ENCODE assay signal across 26 cellular contexts in the genomic region with DNA sequence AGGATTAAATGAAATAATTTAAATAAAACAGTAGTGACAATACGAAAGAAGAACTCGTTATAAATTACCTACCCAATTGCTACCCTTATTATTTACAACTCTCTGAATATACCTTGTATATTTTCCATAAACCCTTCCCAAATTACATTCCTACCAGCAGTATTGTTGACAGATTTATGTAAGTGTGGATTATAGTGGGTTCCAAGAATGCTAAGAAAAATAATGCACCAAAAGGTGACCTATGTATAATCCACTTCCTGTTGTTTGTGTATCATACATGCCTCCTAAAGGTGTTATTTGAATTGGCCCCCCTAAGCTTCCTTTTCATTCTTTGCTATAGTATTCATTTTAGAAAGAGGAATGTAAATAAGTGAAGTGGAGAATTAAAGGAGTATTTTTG. TPM values are rescaled to one million over a fixed set of nuclear protein-coding genes. Genes with fewer than 3 reads are reported as not detected.
DNase-seq lines count a peak whose midpoint lies in the region; ATAC-seq, FAIRE-seq and TF ChIP-seq lines count a peak whose summit lies in the region.
"Had no signal": no experiment of that assay in that cellular context is flagged by ENCODE, and none has a peak within 500 bp of the region (broad histone marks: within the 10 kb centered on the region; RNA-seq: fewer than 3 reads in every experiment).

No MANE protein-coding gene starts in this region.

- ATAC-seq in gastroesophageal sphincter (no peak), HG03280 (IDR thresholded peaks at IDR 0.05; ENCODE audit: unreplicated experiment) (no peak)
- ATAC-seq: GM12878 had no signal

- H3K79me2 ChIP-seq in endothelial cell of umbilical vein (ENCODE audit: control insufficient read depth, insufficient read depth, low read length) = no peaks in the 10 kb centered on the region

- no peak for TF ChIP-seq EP300 in gastroesophageal sphincter (IDR thresholded peaks at IDR 0.05)

- H3K4me3 ChIP-seq in endothelial cell of umbilical vein (replicated peaks in 1 of 3; ENCODE audit: insufficient read depth in 1 of 3, low read depth in 1 of 3, low read length in 3 of 3) = no peak overlapping the region
- no peak overlapping the region for H3K4me3 ChIP-seq in gastroesophageal sphincter
- H3K4me3 ChIP-seq: BLaER1, GM12878 had no signal

- intact Hi-C loops in endothelial cell of umbilical vein (cut with micrococcal nuclease) = no loop called here

- H3K4me1 ChIP-seq in endothelial cell of umbilical vein (ENCODE audit: control insufficient read depth, extremely low read depth, insufficient read depth, low read length) (peaks cover 5% of the 10 kb centered on the region), gastroesophageal sphincter (no peaks in the 10 kb centered on the region)
- H3K4me1 ChIP-seq: BE2C, BLaER1 had no signal

- POLR2A ChIA-PET in endothelial cell of umbilical vein (lab: Charles Lee) = no interaction called here

- H3K9me3 ChIP-seq in endothelial cell of umbilical vein (replicated peaks; ENCODE audit: control insufficient read depth, insufficient read depth, low read length) (no peaks in the 10 kb centered on the region), gastroesophageal sphincter (no peaks in the 10 kb centered on the region)
- H3K9me3 ChIP-seq: BE2C, BLaER1 had no signal

- H3K4me2 ChIP-seq in endothelial cell of umbilical vein (ENCODE audit: insufficient read depth, low read length) = no peak overlapping the region
- H3K4me2 ChIP-seq: BLaER1 had no signal

- H3K27ac ChIP-seq in endothelial cell of umbilical vein (ENCODE audit: insufficient read depth, low read depth, low read length) (no peak overlapping the region), gastroesophageal sphincter (no peak overlapping the region)
- H3K27ac ChIP-seq: BLaER1 had no signal

- CTCF ChIA-PET in endothelial cell of umbilical vein (lab: Charles Lee) = interaction anchor here (1.1 to 1.9 kb wide), 2 partner anchors 28 to 93 kb away, joined by 4 to 5 read pairs; no protein-coding TSS in a partner anchor

- no peak overlapping the region for H2AFZ ChIP-seq in endothelial cell of umbilical vein (ENCODE audit: low read depth, low read length)

- FAIRE-seq in endothelial cell of umbilical vein (lab: Jason Lieb, UNC) = peak; percentile 55
- FAIRE-seq: A204.1, GM12878, GM12892, GM18507 had no signal

- H3K9me1 ChIP-seq in endothelial cell of umbilical vein (replicated peaks; ENCODE audit: control insufficient read depth, extremely low read depth, insufficient read depth, low read length) = no peaks in the 10 kb centered on the region

- H4K20me1 ChIP-seq in endothelial cell of umbilical vein (replicated peaks; ENCODE audit: control insufficient read depth, extremely low read depth, insufficient read depth, low read length) = no peaks in the 10 kb centered on the region
- H4K20me1 ChIP-seq: BLaER1 had no signal

- dilution Hi-C loops in endothelial cell of umbilical vein (cut with MboI; ENCODE audit: extremely low pct_ligation_motif_present, low sequenced_read_pairs) = no loop called here

- TF ChIP-seq CTCF in endothelial cell of umbilical vein (IDR thresholded peaks at IDR 0.05; ENCODE audit: extremely low read depth in 1 of 2, insufficient read depth in 1 of 2, low read depth in 1 of 2, low read length in 2 of 2) (no peak), gastroesophageal sphincter (IDR thresholded peaks at IDR 0.05) (no peak)

- H3K36me3 ChIP-seq in endothelial cell of umbilical vein (ENCODE audit: control insufficient read depth in 2 of 2, extremely low read depth in 1 of 2, insufficient read depth in 2 of 2, low read length in 2 of 2) (no peaks in the 10 kb centered on the region), gastroesophageal sphincter (no peaks in the 10 kb centered on the region)
- H3K36me3 ChIP-seq: BE2C, BLaER1 had no signal

- no TSS peak for BruUV-seq in endothelial cell of umbilical vein (replicated peaks; lab: Mats Ljungman, UMichigan)

- WGBS in gastroesophageal sphincter (ENCODE audit: low coverage in 1 of 2), 2 donors = 95 to 100% methylated on average over 1 to 2 of the region's 2 CpGs

- no peak overlapping the region for H3K9ac ChIP-seq in endothelial cell of umbilical vein (replicated peaks; ENCODE audit: extremely low read depth, insufficient read depth, low read length)
- H3K9ac ChIP-seq: BLaER1 had no signal

- DNase-seq in dermis blood vessel endothelial cell (peak; percentile 27), endothelial cell of umbilical vein (ENCODE audit: low read depth, low spot score) (peak; percentile 37), SIG-M5 (lab: John Stamatoyannopoulos, UW) (no peak)
- DNase-seq: 8988T; ACHN; BE2C; C1 segment of cervical spinal cord; CD4-positive, alpha-beta memory T cell; CD4-positive, CD25-positive, alpha-beta regulatory T cell; CD8-positive, alpha-beta memory T cell; COR-L47; DMS 273 treated with DMSO at 0.1 percent for 48 hours; DMS153; DMS53; DMS79; DND-41; EL; GDM1 had no signal

- no peaks in the 10 kb centered on the region for H3K27me3 ChIP-seq in endothelial cell of umbilical vein (ENCODE audit: control insufficient read depth in 2 of 2, insufficient read depth in 2 of 2, low read length in 2 of 2)
- H3K27me3 ChIP-seq in gastroesophageal sphincter = no peaks in the 10 kb centered on the region
- H3K27me3 ChIP-seq: BE2C, BLaER1 had no signal

- TF ChIP-seq POLR2A in endothelial cell of umbilical vein (IDR thresholded peaks at IDR 0.05; ENCODE audit: low read depth, low read length) (no peak), gastroesophageal sphincter (IDR thresholded peaks at IDR 0.05) (no peak)

TF ChIP-seq in endothelial cell of umbilical vein, 7 proteins besides CTCF, POLR2A, EP300 and RAD21:
- no peak for TF ChIP-seq FOS (IDR thresholded peaks at IDR 0.05; ENCODE audit: borderline replicate concordance, insufficient read depth, low read length)

RNA-seq across cellular contexts. Expression of a gene that starts 33.2 kb away (rescaled TPM):
- total RNA-seq in dermis blood vessel endothelial cell (66.5 and 87.5 TPM in 2 replicates), endothelial cell of umbilical vein (10.7 and 12.2 TPM in 2 replicates), gastroesophageal sphincter (10 to 100 TPM in 1 of 4 donors, 1 to 10 TPM in 2, under 1 TPM in 1; 0.54 to 10.6 (median 4.4) TPM)
- 2.2 and 3.2 TPM in 2 replicates for polyA plus RNA-seq in endothelial cell of umbilical vein
- 1.8 and 2.4 TPM in 2 replicates for polyA plus RNA-seq in endothelial cell of umbilical vein (2011; cell fraction: cytosol; rRNA removed)
- 1.4 and 1.7 TPM in 2 replicates for polyA plus RNA-seq in endothelial cell of umbilical vein (2011; cell fraction: nucleus; rRNA removed)
- 6.4 and 10.0 TPM in 2 replicates for polyA plus RNA-seq in endothelial cell of umbilical vein (2012)
- polyA minus RNA-seq in endothelial cell of umbilical vein = 4.5 and 8.7 TPM in 2 replicates
- polyA minus RNA-seq in endothelial cell of umbilical vein (2011; cell fraction: cytosol; rRNA and poly(A)+ RNA removed) = 27.5 TPM
- polyA minus RNA-seq in endothelial cell of umbilical vein (2011; cell fraction: nucleus; rRNA and poly(A)+ RNA removed) = 5.5 and 6.2 TPM in 2 replicates
- polyA plus RNA-seq: CD14-positive monocyte had no signal
